ENCODE assay signal across 15 cellular contexts in the genomic region with DNA sequence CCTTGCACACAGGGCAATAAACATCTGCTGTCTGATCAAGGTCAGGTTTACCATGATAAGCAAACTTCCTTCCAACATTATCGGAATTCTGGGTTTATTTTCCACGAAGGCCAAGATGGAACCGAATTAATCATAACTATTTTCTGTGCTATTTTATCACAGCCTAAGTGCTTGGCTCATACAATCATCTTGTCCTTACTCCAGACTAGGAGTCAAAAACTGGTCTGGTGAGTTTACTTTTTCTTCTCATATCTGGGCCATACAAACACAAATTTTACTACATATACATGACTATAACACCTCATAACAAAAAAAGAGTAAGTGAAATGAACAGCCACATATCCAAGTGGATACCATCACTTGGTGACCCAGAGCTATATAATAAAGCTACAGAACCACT. TPM values are rescaled to one million over a fixed set of nuclear protein-coding genes. Genes with fewer than 3 reads are reported as not detected.
DNase-seq lines count a peak whose midpoint lies in the region; ATAC-seq, FAIRE-seq and TF ChIP-seq lines count a peak whose summit lies in the region.
"Had no signal": no experiment of that assay in that cellular context is flagged by ENCODE, and none has a peak within 500 bp of the region (broad histone marks: within the 10 kb centered on the region; RNA-seq: fewer than 3 reads in every experiment).

No MANE protein-coding gene starts in this region.

- no TSS peak for BruUV-seq in MCF 10A (replicated peaks; lab: Mats Ljungman, UMichigan)
- no TSS peak for BruUV-seq in mammary epithelial cell (replicated peaks; lab: Mats Ljungman, UMichigan)

- H3K36me3 Mint-ChIP-seq in MCF 10A (ENCODE audit: insufficient read depth, unreplicated experiment) (no peaks in the 10 kb centered on the region), endothelial cell (ENCODE audit: low read depth, unreplicated experiment) (no peaks in the 10 kb centered on the region)
- H3K36me3 Mint-ChIP-seq: IgD-negative memory B cell had no signal

- H3K36me3 ChIP-seq in mammary epithelial cell (ENCODE audit: insufficient read depth, low read length) (no peaks in the 10 kb centered on the region), neuron (ENCODE audit: insufficient read depth, low read length) (no peaks in the 10 kb centered on the region), upper lobe of right lung (no peaks in the 10 kb centered on the region), pancreas (no peaks in the 10 kb centered on the region)

- H3K9me3 ChIP-seq in mammary epithelial cell (replicated peaks; ENCODE audit: insufficient read depth, low read length): no peaks in the 10 kb centered on the region
- H3K9me3 ChIP-seq in neuron (ENCODE audit: low read length): no peaks in the 10 kb centered on the region
- no peaks in the 10 kb centered on the region for H3K9me3 ChIP-seq in upper lobe of right lung
- no peaks in the 10 kb centered on the region for H3K9me3 ChIP-seq in pancreas
- H3K9me3 ChIP-seq: mucosa of descending colon had no signal

- H3K27me3 Mint-ChIP-seq in MCF 10A (ENCODE audit: insufficient read depth, unreplicated experiment) (no peaks in the 10 kb centered on the region), endothelial cell (ENCODE audit: unreplicated experiment) (peaks cover 8% of the 10 kb centered on the region)

- no peaks in the 10 kb centered on the region for H4K20me1 ChIP-seq in mammary epithelial cell (ENCODE audit: insufficient read depth, low read length)

- CTCF ChIA-PET in MCF 10A (lab: Yijun Ruan, JAX) (interaction anchor here (0.6 to 0.8 kb wide), 2 partner anchors 26 to 155 kb away, joined by 3 read pairs; no protein-coding TSS in a partner anchor), mammary epithelial cell (lab: Charles Lee; ENCODE audit: low non-redundant PET) (no interaction called here)

- H3K27ac ChIP-seq in mammary epithelial cell (ENCODE audit: insufficient read depth, low read depth, low read length) (no peak overlapping the region), upper lobe of right lung (peak overlapping the region; percentile 13), pancreas (no peak overlapping the region)

- 83% methylated on average over 3 of the region's 3 CpGs for WGBS in mammary epithelial cell (ENCODE audit: low coverage, missing lambda C conversion rate)
- WGBS in pancreas, 2 donors: 20 to 31% methylated on average over 3 of the region's 3 CpGs

- H3K27me3 ChIP-seq in mammary epithelial cell (ENCODE audit: insufficient read depth, low read length) (peaks cover 1% of the 10 kb centered on the region), neuron (ENCODE audit: insufficient read depth, low read length) (no peaks in the 10 kb centered on the region), upper lobe of right lung (peaks cover 28% of the 10 kb centered on the region), pancreas (peaks cover 0 to 5% (median 0%) of the 10 kb centered on the region in 4 donors)

- H3K4me1 ChIP-seq in mammary epithelial cell (ENCODE audit: insufficient read depth, low read length) (peaks cover 17% of the 10 kb centered on the region), neuron (ENCODE audit: insufficient read depth, low read length) (peaks cover 24% of the 10 kb centered on the region), upper lobe of right lung (peaks cover 23% of the 10 kb centered on the region), pancreas (peaks cover 0 to 7% (median 0%) of the 10 kb centered on the region in 3 donors)

- DNase-seq in MCF 10A (ENCODE audit: unreplicated experiment) (no peak), mammary epithelial cell (no peak), endothelial cell (ENCODE audit: low spot score) (no peak), upper lobe of right lung (no peak), kidney glomerular epithelial cell (lab: John Stamatoyannopoulos, UW) (no peak), pancreas (no peak)
- DNase-seq: mucosa of descending colon; NCI-H2081; stimulated activated CD4-positive, alpha-beta T cell treated with anti-CD3 and anti-CD28 coated beads, Interleukin-2, amount 100 ng/mL, for 48 hours; substantia nigra had no signal

- H3K79me2 ChIP-seq in mammary epithelial cell (ENCODE audit: insufficient read depth, low read length): no peaks in the 10 kb centered on the region

- H3K4me1 Mint-ChIP-seq in MCF 10A (ENCODE audit: insufficient read depth, unreplicated experiment): peaks cover 20% of the 10 kb centered on the region
- H3K4me1 Mint-ChIP-seq in endothelial cell (ENCODE audit: unreplicated experiment): peaks cover 14% of the 10 kb centered on the region

- no peak overlapping the region for H2AFZ ChIP-seq in mammary epithelial cell (ENCODE audit: low read depth, low read length)
- no peak overlapping the region for H2AFZ ChIP-seq in neuron (ENCODE audit: low read depth, low read length)

- H3K9ac ChIP-seq in mammary epithelial cell (ENCODE audit: insufficient read depth, low read length): no peak overlapping the region

- intact Hi-C loops in MCF 10A (cut with micrococcal nuclease) (loop anchor here (10.0 kb wide), 1 partner anchor 322 kb away; a partner anchor contains a TSS), mammary epithelial cell (cut with micrococcal nuclease) (loop anchor here (5.0 to 10.0 kb wide), 2 partner anchors 76 to 138 kb away; no protein-coding TSS in a partner anchor), upper lobe of right lung (cut with DNase I) (no loop called here), pancreas (cut with DNase I) (no loop called here)

- H3K27ac Mint-ChIP-seq in MCF 10A (ENCODE audit: low read depth, unreplicated experiment) (no peak overlapping the region), endothelial cell (ENCODE audit: unreplicated experiment) (no peak overlapping the region)
- H3K27ac Mint-ChIP-seq: IgD-negative memory B cell had no signal

- H3K9me3 Mint-ChIP-seq in MCF 10A (ENCODE audit: unreplicated experiment) (no peaks in the 10 kb centered on the region), endothelial cell (ENCODE audit: unreplicated experiment) (no peaks in the 10 kb centered on the region)
- H3K9me3 Mint-ChIP-seq: IgD-negative memory B cell had no signal

- ATAC-seq in upper lobe of right lung: no peak
- ATAC-seq in GM21529 (IDR thresholded peaks at IDR 0.05; ENCODE audit: unreplicated experiment): no peak
- no peak for ATAC-seq in pancreas
- ATAC-seq: mucosa of descending colon had no signal

- no peak overlapping the region for H3K4me3 ChIP-seq in mammary epithelial cell (replicated peaks in 1 of 3; ENCODE audit: insufficient read depth in 1 of 3, low read depth in 2 of 3, low read length in 3 of 3)
- H3K4me3 ChIP-seq in neuron (ENCODE audit: low read length): peak overlapping the region; percentile 76
- peak overlapping the region; percentile 70 for H3K4me3 ChIP-seq in upper lobe of right lung
- no peak overlapping the region for H3K4me3 ChIP-seq in pancreas
- H3K4me3 ChIP-seq: mucosa of descending colon had no signal

- dilution Hi-C loops in mammary epithelial cell (cut with HindIII; ENCODE audit: low sequenced_read_pairs): no loop called here

- H3K4me3 Mint-ChIP-seq in MCF 10A (ENCODE audit: unreplicated experiment) (peak overlapping the region; percentile 79), endothelial cell (ENCODE audit: unreplicated experiment) (peak overlapping the region; percentile 88)

- POLR2A ChIA-PET in MCF 10A (lab: Yijun Ruan, JAX): no interaction called here

- in situ Hi-C loops in mammary epithelial cell (cut with MboI; ENCODE audit: low sequenced_read_pairs in 2 of 2): loop anchor here (10.0 to 25.0 kb wide), 2 partner anchors 278 to 281 kb away; no protein-coding TSS in a partner anchor

- no peak overlapping the region for H3K4me2 ChIP-seq in mammary epithelial cell (ENCODE audit: insufficient read depth, low read depth, low read length)

- TF ChIP-seq CTCF in MCF 10A (IDR thresholded peaks at IDR 0.05; ENCODE audit: unreplicated experiment) (no peak), mammary epithelial cell (conservative IDR thresholded peaks at IDR 0.05 in 1 of 2, IDR thresholded peaks at IDR 0.05 in 1 of 2; ENCODE audit: extremely low read depth in 1 of 2, insufficient read depth in 1 of 2, low read depth in 1 of 2, low read length in 2 of 2) (no peak), endothelial cell (IDR thresholded peaks at IDR 0.05; ENCODE audit: unreplicated experiment) (no peak), upper lobe of right lung (IDR thresholded peaks at IDR 0.05) (no peak), pancreas (IDR thresholded peaks at IDR 0.05) (no peak)

- FAIRE-seq in pancreas (lab: Jason Lieb, UNC): no peak
- FAIRE-seq: A204.1, bronchial epithelial cell had no signal

RNA-seq across cellular contexts. Expression of a gene that starts 2.3 kb away (rescaled TPM):
- total RNA-seq in MCF 10A (2022) (14.3 and 24.2 TPM in 2 replicates), mammary epithelial cell (10 to 100 TPM; 14.0 to 26.7 TPM), endothelial cell (ENCODE audit: unreplicated experiment) (54.0 TPM), upper lobe of right lung (46.9 TPM), pancreas (10 to 100 TPM in 3 of 6 donors, 1 to 10 TPM in 3; 2.4 to 35.2 (median 14.1) TPM)
- polyA plus RNA-seq in mammary epithelial cell (3.6 TPM), pancreas (1 to 10 TPM; 1.5 to 1.9 TPM)
- polyA minus RNA-seq in mammary epithelial cell: 5.9 TPM
- polyA plus RNA-seq: IgD-negative memory B cell had no signal

Comparison
In these comparisons a context has a peak if more than half of its experiments do, and no peak if none do; other contexts are left out.
1. H3K4me3 ChIP-seq: peak in neuron (single experiment) and upper lobe of right lung (single experiment); none in mammary epithelial cell (0 of 3) and pancreas (0 of 4).
2. intact Hi-C loops: an anchor here in MCF 10A (10.0 kb wide) and mammary epithelial cell (5.0 to 10.0 kb wide); none called in upper lobe of right lung and pancreas.